1 cellular context compared by ENCODE assay signal in the genomic region with DNA sequence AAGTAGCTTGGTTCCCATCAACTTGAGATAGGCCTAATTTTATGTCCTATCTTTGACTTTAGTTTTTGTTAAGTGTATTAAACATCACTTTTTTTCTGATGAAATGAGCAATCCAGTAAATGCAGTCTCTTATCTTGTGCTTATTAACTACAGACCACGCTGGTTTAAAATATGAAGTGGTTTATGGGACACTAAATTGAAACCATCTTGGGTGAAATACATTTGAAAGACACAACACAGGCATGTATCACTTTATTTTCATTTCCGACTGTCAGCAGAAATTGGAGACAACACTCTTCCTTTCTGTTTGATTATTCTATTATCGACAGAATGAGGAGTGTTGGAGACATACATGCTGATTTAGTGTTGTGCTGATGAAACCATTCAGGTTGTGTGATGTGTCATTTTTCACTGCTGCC.
TF ChIP-seq lines count a peak whose summit lies in the region.

No MANE protein-coding gene starts in this region.

TF ChIP-seq in SK-N-SH, 30 proteins besides CTCF, POLR2A, EP300 and RAD21 (continued from another document):
- TF ChIP-seq, protein P1, sequence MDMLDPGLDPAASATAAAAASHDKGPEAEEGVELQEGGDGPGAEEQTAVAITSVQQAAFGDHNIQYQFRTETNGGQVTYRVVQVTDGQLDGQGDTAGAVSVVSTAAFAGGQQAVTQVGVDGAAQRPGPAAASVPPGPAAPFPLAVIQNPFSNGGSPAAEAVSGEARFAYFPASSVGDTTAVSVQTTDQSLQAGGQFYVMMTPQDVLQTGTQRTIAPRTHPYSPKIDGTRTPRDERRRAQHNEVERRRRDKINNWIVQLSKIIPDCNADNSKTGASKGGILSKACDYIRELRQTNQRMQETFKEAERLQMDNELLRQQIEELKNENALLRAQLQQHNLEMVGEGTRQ (IDR thresholded peaks at IDR 0.05; ENCODE audit: borderline replicate concordance, low read depth, low read length): no peak
- no peak for TF ChIP-seq IRF3 (IDR thresholded peaks at IDR 0.05; ENCODE audit: low read depth, low read length)
- TF ChIP-seq TAF1 (IDR thresholded peaks at IDR 0.05; ENCODE audit: borderline replicate concordance, low read depth, low read length): no peak
